In genomic region chr21:41750532-41751151, GRCh38 we compare ENCODE assay signal across 21 cellular contexts. TPM values are rescaled to one million over a fixed set of nuclear protein-coding genes. Genes with fewer than 3 reads are reported as not detected.
DNase-seq lines count a peak whose midpoint lies in the region; ATAC-seq and TF ChIP-seq lines count a peak whose summit lies in the region.
"Had no signal": no experiment of that assay in that cellular context is flagged by ENCODE, and none has a peak within 500 bp of the region (broad histone marks: within the 10 kb centered on the region; RNA-seq: fewer than 3 reads in every experiment).

No MANE protein-coding gene starts in this region.

- no peak overlapping the region for H3K4me3 Mint-ChIP-seq in activated T-cell treated with anti-CD3 and anti-CD28 coated beads, Interleukin-2, amount 50 U/mL, for 72 hours
- H3K4me3 Mint-ChIP-seq: activated CD4-positive, alpha-beta T cell treated with anti-CD3 and anti-CD28 coated beads, Interleukin-2, amount 10 ng/mL, durations not matched to agents 7 days and 5 days; CD4-positive, CD25-positive, alpha-beta regulatory T cell; stimulated activated naive CD8-positive, alpha-beta T cell treated with anti-CD3 and anti-CD28 coated beads, Interleukin-15, amount 100 ng/mL, for 72 hours had no signal

- no peaks in the 10 kb centered on the region for H3K27me3 Mint-ChIP-seq in activated T-cell treated with anti-CD3 and anti-CD28 coated beads, Interleukin-2, amount 50 U/mL, for 72 hours (ENCODE audit: low read depth)
- H3K27me3 Mint-ChIP-seq: activated CD4-positive, alpha-beta T cell treated with anti-CD3 and anti-CD28 coated beads, Interleukin-2, amount 10 ng/mL, durations not matched to agents 7 days and 5 days; stimulated activated naive CD8-positive, alpha-beta T cell treated with anti-CD3 and anti-CD28 coated beads, Interleukin-15, amount 100 ng/mL, for 72 hours had no signal

- TF ChIP-seq POLR2A in right lobe of liver (IDR thresholded peaks at IDR 0.05) = no peak

- H3K27ac ChIP-seq in left ventricle myocardium inferior (replicated peaks) (no peak overlapping the region), epithelial cell of prostate (peak overlapping the region; percentile 97), right lobe of liver (peak overlapping the region in 2 of 3 donors; percentile 7 to 68), aorta (ENCODE audit: low read depth in 1 of 2, low read length in 2 of 2) (no peak overlapping the region)
- H3K27ac ChIP-seq: colonic mucosa, uterus had no signal

- H3K36me3 ChIP-seq in left ventricle myocardium inferior (no peaks in the 10 kb centered on the region), right lobe of liver (peaks cover 0 to 35% (median 14%) of the 10 kb centered on the region in 4 donors), aorta (ENCODE audit: control insufficient read depth in 1 of 2, insufficient read depth in 2 of 2, low read length in 1 of 2) (no peaks in the 10 kb centered on the region)
- H3K36me3 ChIP-seq: colonic mucosa, uterus had no signal

- no peaks in the 10 kb centered on the region for H3K36me3 Mint-ChIP-seq in activated T-cell treated with anti-CD3 and anti-CD28 coated beads, Interleukin-2, amount 50 U/mL, for 72 hours (ENCODE audit: insufficient read depth in 2 of 2)
- H3K36me3 Mint-ChIP-seq: CD4-positive, CD25-positive, alpha-beta regulatory T cell had no signal

- intact Hi-C loops in left ventricle myocardium inferior (cut with micrococcal nuclease) (no loop called here), left ventricle myocardium superior (cut with micrococcal nuclease) (no loop called here), right lobe of liver (cut with DNase I) (no loop called here), aorta (cut with DNase I) (no loop called here)

- TF ChIP-seq CTCF in left ventricle myocardium inferior (IDR thresholded peaks at IDR 0.05; ENCODE audit: borderline replicate concordance) = no peak
- no peak for TF ChIP-seq CTCF in right lobe of liver (IDR thresholded peaks at IDR 0.05)

- H3K27ac Mint-ChIP-seq in activated T-cell treated with anti-CD3 and anti-CD28 coated beads, Interleukin-2, amount 50 U/mL, for 72 hours = no peak overlapping the region
- H3K27ac Mint-ChIP-seq: activated CD4-positive, alpha-beta T cell treated with anti-CD3 and anti-CD28 coated beads, Interleukin-2, amount 10 ng/mL, durations not matched to agents 7 days and 5 days; CD4-positive, CD25-positive, alpha-beta regulatory T cell; stimulated activated naive CD8-positive, alpha-beta T cell treated with anti-CD3 and anti-CD28 coated beads, Interleukin-15, amount 100 ng/mL, for 72 hours had no signal

- H3K4me3 ChIP-seq in left ventricle myocardium inferior (no peak overlapping the region), right lobe of liver (no peak overlapping the region), aorta (ENCODE audit: low read length in 2 of 2) (no peak overlapping the region)
- H3K4me3 ChIP-seq: body of pancreas, colonic mucosa, uterus had no signal

- no peak for ATAC-seq in left ventricle myocardium superior
- ATAC-seq in right lobe of liver = peak; percentile 76 to 90 (median 82)
- ATAC-seq in aorta (ENCODE audit: low FRiP score) = no peak
- no peak for ATAC-seq in GM19023 (IDR thresholded peaks at IDR 0.05; ENCODE audit: unreplicated experiment)
- no peak for ATAC-seq in activated T-cell treated with anti-CD3 and anti-CD28 coated beads, Interleukin-2, amount 50 U/mL, for 72 hours (replicated peaks in 1 of 2)
- ATAC-seq: right cardiac atrium; stimulated activated naive CD8-positive, alpha-beta T cell treated with anti-CD3 and anti-CD28 coated beads, Interleukin-15, amount 100 ng/mL, for 72 hours had no signal

- no peaks in the 10 kb centered on the region for H3K9me3 Mint-ChIP-seq in activated T-cell treated with anti-CD3 and anti-CD28 coated beads, Interleukin-2, amount 50 U/mL, for 72 hours
- H3K9me3 Mint-ChIP-seq: activated CD4-positive, alpha-beta T cell treated with anti-CD3 and anti-CD28 coated beads, Interleukin-2, amount 10 ng/mL, durations not matched to agents 7 days and 5 days; CD4-positive, CD25-positive, alpha-beta regulatory T cell; stimulated activated naive CD8-positive, alpha-beta T cell treated with anti-CD3 and anti-CD28 coated beads, Interleukin-15, amount 100 ng/mL, for 72 hours had no signal

- peaks cover 9% of the 10 kb centered on the region for H3K4me1 Mint-ChIP-seq in activated T-cell treated with anti-CD3 and anti-CD28 coated beads, Interleukin-2, amount 50 U/mL, for 72 hours (ENCODE audit: low read depth)
- H3K4me1 Mint-ChIP-seq: activated CD4-positive, alpha-beta T cell treated with anti-CD3 and anti-CD28 coated beads, Interleukin-2, amount 10 ng/mL, durations not matched to agents 7 days and 5 days; CD4-positive, CD25-positive, alpha-beta regulatory T cell had no signal

- no peaks in the 10 kb centered on the region for H3K9me3 ChIP-seq in left ventricle myocardium inferior (replicated peaks)
- no peaks in the 10 kb centered on the region for H3K9me3 ChIP-seq in right lobe of liver
- H3K9me3 ChIP-seq in aorta (ENCODE audit: control insufficient read depth, low read length) = no peaks in the 10 kb centered on the region
- H3K9me3 ChIP-seq: body of pancreas, colonic mucosa, uterus had no signal

- DNase-seq in left ventricle myocardium inferior = peak; percentile 10
- no peak for DNase-seq in left ventricle myocardium superior
- no peak for DNase-seq in epithelial cell of prostate (ENCODE audit: low read depth, low spot score)
- DNase-seq in right lobe of liver = peak in 1 of 3 donors; percentile 64
- DNase-seq in aorta = peak; percentile 42 to 59
- no peak for DNase-seq in activated T-cell treated with anti-CD3 and anti-CD28 coated beads, Interleukin-2, amount 50 U/mL, for 72 hours
- DNase-seq in amniotic stem cell (lab: John Stamatoyannopoulos, UW) = no peak
- DNase-seq: activated CD4-positive, alpha-beta T cell treated with anti-CD3 and anti-CD28 coated beads, Interleukin-2, amount 10 ng/mL, durations not matched to agents 7 days and 5 days; activated CD8-positive, alpha-beta memory T cell treated with anti-CD3 and anti-CD28 coated beads, Interleukin-2, amount 50 U/mL, for 48 hours; activated naive CD4-positive, alpha-beta T cell treated with Interleukin-2 at 50 U/mL for 16 hours; CD4-positive, CD25-positive, alpha-beta regulatory T cell; colonic mucosa; head of caudate nucleus; NCI-H1092; NCI-H774; right cardiac atrium; stimulated activated naive CD8-positive, alpha-beta T cell treated with anti-CD3 and anti-CD28 coated beads, Interleukin-15, amount 100 ng/mL, for 72 hours; uterus had no signal

- H3K4me1 ChIP-seq in left ventricle myocardium inferior = no peaks in the 10 kb centered on the region
- peaks cover 0 to 42% (median 20%) of the 10 kb centered on the region in 4 donors for H3K4me1 ChIP-seq in right lobe of liver
- H3K4me1 ChIP-seq in aorta (ENCODE audit: control insufficient read depth in 1 of 2, insufficient read depth in 2 of 2, low read length in 2 of 2) = no peaks in the 10 kb centered on the region
- H3K4me1 ChIP-seq: uterus had no signal

- 57% methylated on average over 11 of the region's 16 CpGs for WGBS in right lobe of liver (ENCODE audit: insufficient coverage, low coverage, low lambda C conversion rate, missing lambda C conversion rate)
- WGBS in aorta, 2 donors = 89 to 91% methylated on average over 16 of the region's 16 CpGs

- H3K27me3 ChIP-seq in left ventricle myocardium inferior (ENCODE audit: low read depth) (peaks cover 65% of the 10 kb centered on the region), right lobe of liver (no peaks in the 10 kb centered on the region), aorta (ENCODE audit: control insufficient read depth in 1 of 2, insufficient read depth in 2 of 2, low read length in 1 of 2) (no peaks in the 10 kb centered on the region)
- H3K27me3 ChIP-seq: body of pancreas, colonic mucosa, uterus had no signal

RNA-seq across cellular contexts. Expression of gene RIPK4, which starts 16.2 kb away (rescaled TPM):
- 0.11 TPM for total RNA-seq in left ventricle myocardium inferior
- total RNA-seq in left ventricle myocardium superior = 0.17 TPM
- total RNA-seq in right lobe of liver = 10 to 100 TPM in 5 of 6 experiments, 1 to 10 TPM in 1; 6.7 to 18.7 (median 12.7) TPM
- 1 to 10 TPM; 3.0 to 3.6 TPM for total RNA-seq in aorta
- polyA plus RNA-seq in aorta = 1 to 10 TPM; 7.5 to 8.9 TPM
- total RNA-seq in activated T-cell treated with anti-CD3 and anti-CD28 coated beads, Interleukin-2, amount 50 U/mL, for 72 hours = under 1 TPM; 0.46 to 0.60 TPM
- total RNA-seq: endothelial cell of umbilical vein had no signal
- polyA plus RNA-seq: endothelial cell of umbilical vein had no signal

Comparison
In these comparisons a context has a peak if more than half of its experiments do, and no peak if none do; other contexts are left out.
1. DNase-seq: peak in left ventricle myocardium inferior (single experiment) and aorta (2 of 2); none in left ventricle myocardium superior (single experiment), epithelial cell of prostate (single experiment), activated T-cell treated with anti-CD3 and anti-CD28 coated beads, Interleukin-2, amount 50 U/mL, for 72 hours (0 of 2) and amniotic stem cell (single experiment).
2. H3K27ac ChIP-seq: peak in epithelial cell of prostate (single experiment) and right lobe of liver (2 of 3); none in left ventricle myocardium inferior (single experiment) and aorta (0 of 2).
3. ATAC-seq: peak in right lobe of liver (4 of 4); none in left ventricle myocardium superior (single experiment), aorta (single experiment), GM19023 (single experiment) and activated T-cell treated with anti-CD3 and anti-CD28 coated beads, Interleukin-2, amount 50 U/mL, for 72 hours (0 of 2).